ENCODE assay signal across 1 cellular context in genomic region chr6:68038815-68039408, GRCh38.
TF ChIP-seq lines count a peak whose summit lies in the region.

No MANE protein-coding gene starts in this region.

TF ChIP-seq in WTC11, 78 proteins besides CTCF, POLR2A, EP300 and RAD21 (continued from another document):
- no peak for TF ChIP-seq E2F4 (CRISPR knock-in tag; IDR thresholded peaks at IDR 0.05; ENCODE audit: borderline replicate concordance, low read depth)
- no peak for TF ChIP-seq NR2C2 (CRISPR knock-in tag; IDR thresholded peaks at IDR 0.05)
TF ChIP-seq in WTC11: peak in this region for 0.
